35 cellular contexts compared by ENCODE assay signal in genomic region chr15:99282129-99282528, GRCh38. TPM values are rescaled to one million over a fixed set of nuclear protein-coding genes. Genes with fewer than 3 reads are reported as not detected.
DNase-seq lines count a peak whose midpoint lies in the region; ATAC-seq, FAIRE-seq and TF ChIP-seq lines count a peak whose summit lies in the region.
"Had no signal": no experiment of that assay in that cellular context is flagged by ENCODE, and none has a peak within 500 bp of the region (broad histone marks: within the 10 kb centered on the region; RNA-seq: fewer than 3 reads in every experiment).

No MANE protein-coding gene starts in this region.

- H3K36me3 Mint-ChIP-seq in activated CD4-positive, alpha-beta T cell treated with anti-CD3 and anti-CD28 coated beads, Interleukin-2, amount 10 ng/mL, durations not matched to agents 24 days and 14 days (ENCODE audit: low read depth), result peaks cover 11% of the 10 kb centered on the region
- H3K36me3 Mint-ChIP-seq in activated CD4-positive, alpha-beta T cell treated with anti-CD3 and anti-CD28 coated beads for 36 hours (ENCODE audit: low read depth), result peaks cover 19% of the 10 kb centered on the region
- no peaks in the 10 kb centered on the region for H3K36me3 Mint-ChIP-seq in GM23338 (ENCODE audit: low read depth)
- H3K36me3 Mint-ChIP-seq in activated T-helper 17 cell treated with anti-CD3 and anti-CD28 coated beads, Interleukin-2, amount 50 U/mL, for 72 hours (ENCODE audit: low read depth), result peaks cover 7% of the 10 kb centered on the region
- H3K36me3 Mint-ChIP-seq: type B pancreatic cell had no signal

- no peak for ATAC-seq in activated CD4-positive, alpha-beta T cell treated with anti-CD3 and anti-CD28 coated beads for 36 hours
- ATAC-seq in GM23338 (no peak), HG02970 (IDR thresholded peaks at IDR 0.05; ENCODE audit: low FRiP score, unreplicated experiment) (no peak)
- no peak for ATAC-seq in activated T-helper 17 cell treated with anti-CD3 and anti-CD28 coated beads, Interleukin-2, amount 50 U/mL, for 72 hours (replicated peaks)
- ATAC-seq: activated naive CD8-positive, alpha-beta T cell treated with anti-CD3 and anti-CD28 coated beads, Interleukin-2, amount 50 U/mL, for 24 hours; naive thymus-derived CD4-positive, alpha-beta T cell; sciatic nerve had no signal

- TF ChIP-seq CTCF in GM23338 (conservative IDR thresholded peaks at IDR 0.05; ENCODE audit: low read depth in 2 of 2), result no peak
- no peak for TF ChIP-seq CTCF in D721Med (IDR thresholded peaks at IDR 0.05; ENCODE audit: insufficient read depth, missing control alignments)

- H3F3A ChIP-seq in GM23338 (replicated peaks; ENCODE audit: low read depth), result no peaks in the 10 kb centered on the region

- no peaks in the 10 kb centered on the region for H3K9me3 ChIP-seq in small intestine (ENCODE audit: control insufficient read depth, low read depth)
- H3K9me3 ChIP-seq: gastrocnemius medialis, Peyer's patch, SJCRH30 had no signal

- no peaks in the 10 kb centered on the region for H3K27me3 ChIP-seq in GM23338 (ENCODE audit: insufficient read depth)
- H3K27me3 ChIP-seq in small intestine (ENCODE audit: control insufficient read depth in 2 of 2, insufficient read depth in 2 of 2, low read length in 2 of 2), result no peaks in the 10 kb centered on the region
- H3K27me3 ChIP-seq: gastrocnemius medialis, Peyer's patch, SJCRH30 had no signal

- POLR2A ChIA-PET in activated CD4-positive, alpha-beta T cell treated with anti-CD3 and anti-CD28 coated beads for 36 hours (lab: Charles Lee), result no interaction called here

- H3K36me3 ChIP-seq in GM23338 (ENCODE audit: insufficient read depth) (no peaks in the 10 kb centered on the region), small intestine (ENCODE audit: control insufficient read depth in 2 of 2, insufficient read depth in 2 of 2, low read length in 2 of 2) (peaks cover 0 to 3% of the 10 kb centered on the region in 2 donors)
- H3K36me3 ChIP-seq: gastrocnemius medialis, Peyer's patch, SJCRH30 had no signal

- H3K4me1 Mint-ChIP-seq in activated CD4-positive, alpha-beta T cell treated with anti-CD3 and anti-CD28 coated beads, Interleukin-2, amount 10 ng/mL, durations not matched to agents 24 days and 14 days, result peaks cover 39% of the 10 kb centered on the region
- peaks cover 44% of the 10 kb centered on the region for H3K4me1 Mint-ChIP-seq in activated CD4-positive, alpha-beta T cell treated with anti-CD3 and anti-CD28 coated beads for 36 hours
- H3K4me1 Mint-ChIP-seq in GM23338, result no peaks in the 10 kb centered on the region; the same call in 2 of the 3 replicates
- peaks cover 24% of the 10 kb centered on the region for H3K4me1 Mint-ChIP-seq in activated T-helper 17 cell treated with anti-CD3 and anti-CD28 coated beads, Interleukin-2, amount 50 U/mL, for 72 hours

- intact Hi-C loops in activated CD4-positive, alpha-beta T cell treated with anti-CD3 and anti-CD28 coated beads, Interleukin-2, amount 10 ng/mL, durations not matched to agents 24 days and 14 days (cut with micrococcal nuclease), result loop anchor here (5.0 to 10.0 kb wide), 3 partner anchors 145 to 285 kb away; partner anchors contain the start of gene MEF2A
- intact Hi-C loops in activated CD4-positive, alpha-beta T cell treated with anti-CD3 and anti-CD28 coated beads for 36 hours (cut with DNase I, micrococcal nuclease), result loop anchor here (5.0 kb wide), 2 partner anchors 90 to 285 kb away; partner anchors contain the start of gene MEF2A (in 1 of the 2)

- H3K9me3 Mint-ChIP-seq in activated CD4-positive, alpha-beta T cell treated with anti-CD3 and anti-CD28 coated beads, Interleukin-2, amount 10 ng/mL, durations not matched to agents 24 days and 14 days, result peaks cover 3% of the 10 kb centered on the region
- H3K9me3 Mint-ChIP-seq in activated CD4-positive, alpha-beta T cell treated with anti-CD3 and anti-CD28 coated beads for 36 hours (ENCODE audit: low read depth), result no peaks in the 10 kb centered on the region
- H3K9me3 Mint-ChIP-seq in GM23338, result no peaks in the 10 kb centered on the region
- no peaks in the 10 kb centered on the region for H3K9me3 Mint-ChIP-seq in activated T-helper 17 cell treated with anti-CD3 and anti-CD28 coated beads, Interleukin-2, amount 50 U/mL, for 72 hours
- H3K9me3 Mint-ChIP-seq: activated B cell treated with CpG ODN at 0.5 μM for 24 hours; activated naive CD8-positive, alpha-beta T cell treated with anti-CD3 and anti-CD28 coated beads, Interleukin-2, amount 50 U/mL, for 24 hours; CD14-positive monocyte; dendritic cell treated with granulocyte-macrophage colony-stimulating factor and Interleukin-4, amounts not matched to agents 40 ng/mL and 50 ng/mL, for 4 days; type B pancreatic cell had no signal

- H3K4me1 ChIP-seq in GM23338 (ENCODE audit: insufficient read depth) (no peaks in the 10 kb centered on the region), small intestine (ENCODE audit: control insufficient read depth in 2 of 2, insufficient read depth in 1 of 2, low read depth in 1 of 2, low read length in 1 of 2) (no peaks in the 10 kb centered on the region)
- H3K4me1 ChIP-seq: Peyer's patch, SJCRH30 had no signal

- H3K4me2 ChIP-seq in GM23338, result no peak overlapping the region

- H3K4me3 ChIP-seq in GM23338, result no peak overlapping the region
- H3K4me3 ChIP-seq in small intestine (ENCODE audit: low read depth in 1 of 2, low read length in 2 of 2), result no peak overlapping the region
- H3K4me3 ChIP-seq: gastrocnemius medialis, lung, Peyer's patch, SJCRH30 had no signal

- H2AFZ ChIP-seq in GM23338, result no peak overlapping the region

- H3K27ac ChIP-seq in GM23338 (ENCODE audit: low read depth), result no peak overlapping the region
- H3K27ac ChIP-seq in small intestine (ENCODE audit: low read depth in 1 of 2, low read length in 1 of 2), result no peak overlapping the region
- H3K27ac ChIP-seq: HL-60, Peyer's patch, SJCRH30 had no signal

- CTCF ChIA-PET in activated CD4-positive, alpha-beta T cell treated with anti-CD3 and anti-CD28 coated beads for 36 hours (lab: Charles Lee), result interaction anchor here (0.6 to 1.9 kb wide), 9 partner anchors 10 to 509 kb away, joined by 3 to 20 read pairs (median 3); partner anchors contain the start of gene LRRC28

- H3K79me2 ChIP-seq in GM23338 (replicated peaks; ENCODE audit: insufficient read depth), result no peaks in the 10 kb centered on the region

- FAIRE-seq in small intestine (lab: Jason Lieb, UNC) (no peak), D721Med (lab: Jason Lieb, UNC) (no peak)
- FAIRE-seq: endometrium, H54 had no signal

- no peaks in the 10 kb centered on the region for H4K20me1 ChIP-seq in GM23338 (replicated peaks; ENCODE audit: insufficient read depth)

- no peaks in the 10 kb centered on the region for H3K9me2 ChIP-seq in GM23338 (ENCODE audit: insufficient read depth)

- H3K4me3 Mint-ChIP-seq in activated CD4-positive, alpha-beta T cell treated with anti-CD3 and anti-CD28 coated beads, Interleukin-2, amount 10 ng/mL, durations not matched to agents 24 days and 14 days, result no peak overlapping the region
- H3K4me3 Mint-ChIP-seq in activated CD4-positive, alpha-beta T cell treated with anti-CD3 and anti-CD28 coated beads for 36 hours, result no peak overlapping the region
- no peak overlapping the region for H3K4me3 Mint-ChIP-seq in GM23338
- no peak overlapping the region for H3K4me3 Mint-ChIP-seq in activated T-helper 17 cell treated with anti-CD3 and anti-CD28 coated beads, Interleukin-2, amount 50 U/mL, for 72 hours
- H3K4me3 Mint-ChIP-seq: activated B cell treated with CpG ODN at 0.5 μM for 24 hours; activated naive CD8-positive, alpha-beta T cell treated with anti-CD3 and anti-CD28 coated beads, Interleukin-2, amount 50 U/mL, for 24 hours; activated T-cell treated with anti-CD3 and anti-CD28 coated beads, Interleukin-2, amount 50 U/mL, for 24 hours; CD14-positive monocyte; dendritic cell treated with granulocyte-macrophage colony-stimulating factor and Interleukin-4, amounts not matched to agents 40 ng/mL and 50 ng/mL, for 4 days; naive thymus-derived CD4-positive, alpha-beta T cell; type B pancreatic cell had no signal

- DNase-seq in activated CD4-positive, alpha-beta T cell treated with anti-CD3 and anti-CD28 coated beads, Interleukin-2, amount 10 ng/mL, durations not matched to agents 24 days and 14 days, result peak; percentile 27
- no peak for DNase-seq in activated CD4-positive, alpha-beta T cell treated with anti-CD3 and anti-CD28 coated beads for 36 hours
- DNase-seq in GM23338 (ENCODE audit: low spot score), result no peak
- peak; percentile 43 for DNase-seq in small intestine
- DNase-seq in HCEC 1CT, result no peak
- DNase-seq in D721Med (ENCODE audit: insufficient read length, low spot score), result no peak
- DNase-seq: 8988T; activated B cell treated with CpG ODN at 0.5 μM for 24 hours; activated gamma-delta T cell treated with Interleukin-2 at 50 U/mL for 16 hours; activated naive CD8-positive, alpha-beta T cell treated with anti-CD3 and anti-CD28 coated beads, Interleukin-2, amount 50 U/mL, for 24 hours; activated T-cell treated with anti-CD3 and anti-CD28 coated beads, Interleukin-2, amount 50 U/mL, for 24 hours; DMS79; gastrocnemius medialis; KG1; naive thymus-derived CD4-positive, alpha-beta T cell; NCI-H2029; NCI-H2227 treated with DMSO at 0.1 percent for 48 hours; NCI-H69; nucleus accumbens; Peyer's patch; SJCRH30; stimulated activated CD4-positive, alpha-beta T cell treated with anti-CD3 and anti-CD28 coated beads, Interleukin-12 subunit alpha, Interleukin-12 subunit beta, amount 100 ng/mL, for 4 hours; stimulated activated CD4-positive, alpha-beta T cell treated with anti-CD3 and anti-CD28 coated beads, Interleukin-2, amount 100 ng/mL, for 48 hours; substantia nigra had no signal

- H3K27me3 Mint-ChIP-seq in activated CD4-positive, alpha-beta T cell treated with anti-CD3 and anti-CD28 coated beads, Interleukin-2, amount 10 ng/mL, durations not matched to agents 24 days and 14 days, result no peaks in the 10 kb centered on the region
- H3K27me3 Mint-ChIP-seq in activated CD4-positive, alpha-beta T cell treated with anti-CD3 and anti-CD28 coated beads for 36 hours, result no peaks in the 10 kb centered on the region
- peaks cover 5% of the 10 kb centered on the region for H3K27me3 Mint-ChIP-seq in GM23338 (ENCODE audit: insufficient read depth, low read depth, poor library complexity)
- H3K27me3 Mint-ChIP-seq in activated T-helper 17 cell treated with anti-CD3 and anti-CD28 coated beads, Interleukin-2, amount 50 U/mL, for 72 hours, result no peaks in the 10 kb centered on the region
- H3K27me3 Mint-ChIP-seq: activated B cell treated with CpG ODN at 0.5 μM for 24 hours; activated naive CD8-positive, alpha-beta T cell treated with anti-CD3 and anti-CD28 coated beads, Interleukin-2, amount 50 U/mL, for 24 hours; activated T-cell treated with anti-CD3 and anti-CD28 coated beads, Interleukin-2, amount 50 U/mL, for 24 hours; dendritic cell treated with granulocyte-macrophage colony-stimulating factor and Interleukin-4, amounts not matched to agents 40 ng/mL and 50 ng/mL, for 4 days; naive thymus-derived CD4-positive, alpha-beta T cell; progenitor cell of endocrine pancreas; type B pancreatic cell had no signal

- peak overlapping the region; percentile 48 for H3K27ac Mint-ChIP-seq in activated CD4-positive, alpha-beta T cell treated with anti-CD3 and anti-CD28 coated beads, Interleukin-2, amount 10 ng/mL, durations not matched to agents 24 days and 14 days
- no peak overlapping the region for H3K27ac Mint-ChIP-seq in activated CD4-positive, alpha-beta T cell treated with anti-CD3 and anti-CD28 coated beads for 36 hours
- H3K27ac Mint-ChIP-seq in GM23338, result peak overlapping the region; percentile 23; the same call in 1 of the 2 replicates
- H3K27ac Mint-ChIP-seq in activated T-helper 17 cell treated with anti-CD3 and anti-CD28 coated beads, Interleukin-2, amount 50 U/mL, for 72 hours, result peak overlapping the region; percentile 92
- H3K27ac Mint-ChIP-seq: activated B cell treated with CpG ODN at 0.5 μM for 24 hours; activated naive CD8-positive, alpha-beta T cell treated with anti-CD3 and anti-CD28 coated beads, Interleukin-2, amount 50 U/mL, for 24 hours; activated T-cell treated with anti-CD3 and anti-CD28 coated beads, Interleukin-2, amount 50 U/mL, for 24 hours; CD14-positive monocyte; dendritic cell treated with granulocyte-macrophage colony-stimulating factor and Interleukin-4, amounts not matched to agents 40 ng/mL and 50 ng/mL, for 4 days; naive thymus-derived CD4-positive, alpha-beta T cell; progenitor cell of endocrine pancreas; type B pancreatic cell had no signal

RNA-seq across cellular contexts. Expression of gene LRRC28, which starts 30.8 kb away (rescaled TPM):
- total RNA-seq in activated CD4-positive, alpha-beta T cell treated with anti-CD3 and anti-CD28 coated beads, Interleukin-2, amount 10 ng/mL, durations not matched to agents 24 days and 14 days, result 15.1 and 16.7 TPM in 2 replicates
- total RNA-seq in activated CD4-positive, alpha-beta T cell treated with anti-CD3 and anti-CD28 coated beads for 36 hours, result 10 to 100 TPM; 15.2 to 18.2 TPM
- total RNA-seq in GM23338 (2014; rRNA removed; shearing (Covaris generic)), result 26.7 and 28.4 TPM in 2 replicates
- polyA plus RNA-seq in GM23338 (2016; fragmentation: Nextera tagmentation; extraction: Ambion mirVana) (12.2 and 12.9 TPM in 2 replicates), small intestine (10 to 100 TPM; 23.7 to 37.3 (median 36.5) TPM)
- 10 to 100 TPM; 18.5 to 26.0 TPM for total RNA-seq in activated T-helper 17 cell treated with anti-CD3 and anti-CD28 coated beads, Interleukin-2, amount 50 U/mL, for 72 hours

RNA-seq across cellular contexts. Expression of gene TTC23, which starts 32.7 kb away (rescaled TPM):
- 4.7 and 6.0 TPM in 2 replicates for total RNA-seq in activated CD4-positive, alpha-beta T cell treated with anti-CD3 and anti-CD28 coated beads, Interleukin-2, amount 10 ng/mL, durations not matched to agents 24 days and 14 days
- total RNA-seq in activated CD4-positive, alpha-beta T cell treated with anti-CD3 and anti-CD28 coated beads for 36 hours, result 1 to 10 TPM; 5.5 to 9.0 TPM
- total RNA-seq in GM23338 (2014; rRNA removed; shearing (Covaris generic)), result 17.0 and 25.2 TPM in 2 replicates
- polyA plus RNA-seq in GM23338 (2016; fragmentation: Nextera tagmentation; extraction: Ambion mirVana), result 6.3 and 6.6 TPM in 2 replicates
- 1 to 10 TPM in 1 of 2 donors, under 1 TPM in 1; 0.67 to 2.5 TPM for total RNA-seq in activated T-helper 17 cell treated with anti-CD3 and anti-CD28 coated beads, Interleukin-2, amount 50 U/mL, for 72 hours
- polyA plus RNA-seq in small intestine, result 1 to 10 TPM; 3.6 to 8.3 (median 4.3) TPM

Comparison
In these comparisons a context has a peak if more than half of its experiments do, and no peak if none do; other contexts are left out.
1. DNase-seq: peak in activated CD4-positive, alpha-beta T cell treated with anti-CD3 and anti-CD28 coated beads, Interleukin-2, amount 10 ng/mL, durations not matched to agents 24 days and 14 days (single experiment) and small intestine (single experiment); none in activated CD4-positive, alpha-beta T cell treated with anti-CD3 and anti-CD28 coated beads for 36 hours (single experiment), GM23338 (single experiment), HCEC 1CT (single experiment) and D721Med (single experiment).